ENCODE assay signal across 9 cellular contexts in genomic region chr3:632571-633170, GRCh38.
DNase-seq lines count a peak whose midpoint lies in the region; ATAC-seq, FAIRE-seq and TF ChIP-seq lines count a peak whose summit lies in the region.
"Had no signal": no experiment of that assay in that cellular context is flagged by ENCODE, and none has a peak within 500 bp of the region (broad histone marks: within the 10 kb centered on the region; RNA-seq: fewer than 3 reads in every experiment).

No MANE protein-coding gene starts in this region.

- H3K36me3 ChIP-seq in left ventricle myocardium inferior (no peaks in the 10 kb centered on the region), small intestine (ENCODE audit: control insufficient read depth in 2 of 2, insufficient read depth in 2 of 2, low read length in 2 of 2) (no peaks in the 10 kb centered on the region)
- H3K36me3 ChIP-seq: SJSA1 had no signal

- intact Hi-C loops in left ventricle myocardium inferior (cut with micrococcal nuclease): no loop called here

- H3K27me3 Mint-ChIP-seq in activated CD4-positive, alpha-beta memory T cell treated with anti-CD3 and anti-CD28 coated beads, Interleukin-2, amount 10 ng/mL, durations not matched to agents 7 days and 5 days: no peaks in the 10 kb centered on the region

- 18 to 24% (median 24%) methylated on average over 10 of the region's 10 CpGs for WGBS in small intestine, 3 donors

- H3K36me3 Mint-ChIP-seq in activated CD4-positive, alpha-beta memory T cell treated with anti-CD3 and anti-CD28 coated beads, Interleukin-2, amount 10 ng/mL, durations not matched to agents 7 days and 5 days (ENCODE audit: low read depth): no peaks in the 10 kb centered on the region

- H3K4me3 ChIP-seq in left ventricle myocardium inferior (no peak overlapping the region), small intestine (ENCODE audit: low read depth in 1 of 2, low read length in 2 of 2) (no peak overlapping the region)
- H3K4me3 ChIP-seq: SJSA1 had no signal

- peak; percentile 87 for DNase-seq in Ammon's horn (ENCODE audit: low spot score)
- DNase-seq in NCI-H1930 (lab: John Stamatoyannopoulos, UW): peak; percentile 4 to 56
- DNase-seq in activated CD4-positive, alpha-beta memory T cell treated with anti-CD3 and anti-CD28 coated beads, Interleukin-2, amount 10 ng/mL, durations not matched to agents 7 days and 5 days: peak; percentile 18
- no peak for DNase-seq in left ventricle myocardium inferior
- peak; percentile 40 for DNase-seq in small intestine

- peak; percentile 70 for TF ChIP-seq CTCF in GM12874 (IDR thresholded peaks at IDR 0.05; ENCODE audit: insufficient read depth, low read depth, low read length)
- TF ChIP-seq CTCF in left ventricle myocardium inferior (IDR thresholded peaks at IDR 0.05; ENCODE audit: borderline replicate concordance): peak; percentile 62

- H3K27ac ChIP-seq in left ventricle myocardium inferior (replicated peaks) (no peak overlapping the region), small intestine (ENCODE audit: low read depth in 1 of 2, low read length in 1 of 2) (no peak overlapping the region)
- H3K27ac ChIP-seq: SJSA1 had no signal

- H3K4me3 Mint-ChIP-seq in activated CD4-positive, alpha-beta memory T cell treated with anti-CD3 and anti-CD28 coated beads, Interleukin-2, amount 10 ng/mL, durations not matched to agents 7 days and 5 days: no peak overlapping the region

- H3K9me3 ChIP-seq in left ventricle myocardium inferior (replicated peaks) (no peaks in the 10 kb centered on the region), small intestine (ENCODE audit: control insufficient read depth, low read depth) (no peaks in the 10 kb centered on the region)
- H3K9me3 ChIP-seq: SJSA1 had no signal

- POLR2A ChIA-PET in activated CD4-positive, alpha-beta memory T cell treated with anti-CD3 and anti-CD28 coated beads, Interleukin-2, amount 10 ng/mL, durations not matched to agents 7 days and 5 days (lab: Charles Lee): no interaction called here

- no peak for FAIRE-seq in small intestine (lab: Jason Lieb, UNC)

- H3K4me1 Mint-ChIP-seq in activated CD4-positive, alpha-beta memory T cell treated with anti-CD3 and anti-CD28 coated beads, Interleukin-2, amount 10 ng/mL, durations not matched to agents 7 days and 5 days: no peaks in the 10 kb centered on the region

- H3K27me3 ChIP-seq in left ventricle myocardium inferior (ENCODE audit: low read depth): no peaks in the 10 kb centered on the region
- H3K27me3 ChIP-seq in small intestine (ENCODE audit: control insufficient read depth in 2 of 2, insufficient read depth in 2 of 2, low read length in 2 of 2): no peaks in the 10 kb centered on the region
- H3K27me3 ChIP-seq: SJSA1 had no signal

- no peaks in the 10 kb centered on the region for H3K9me3 Mint-ChIP-seq in activated CD4-positive, alpha-beta memory T cell treated with anti-CD3 and anti-CD28 coated beads, Interleukin-2, amount 10 ng/mL, durations not matched to agents 7 days and 5 days

- H3K4me1 ChIP-seq in left ventricle myocardium inferior (no peaks in the 10 kb centered on the region), small intestine (ENCODE audit: control insufficient read depth in 2 of 2, insufficient read depth in 1 of 2, low read depth in 1 of 2, low read length in 1 of 2) (no peaks in the 10 kb centered on the region)
- H3K4me1 ChIP-seq: SJSA1 had no signal

- no peak overlapping the region for H3K27ac Mint-ChIP-seq in activated CD4-positive, alpha-beta memory T cell treated with anti-CD3 and anti-CD28 coated beads, Interleukin-2, amount 10 ng/mL, durations not matched to agents 7 days and 5 days

- ATAC-seq in HG02759 (IDR thresholded peaks at IDR 0.05; ENCODE audit: unreplicated experiment): peak; percentile 86
- no peak for ATAC-seq in activated CD4-positive, CD25-positive, alpha-beta regulatory T cell treated with anti-CD3 and anti-CD28 coated beads, Interleukin-2, amount 50 U/mL, for 24 hours

- CTCF ChIA-PET in activated CD4-positive, alpha-beta memory T cell treated with anti-CD3 and anti-CD28 coated beads, Interleukin-2, amount 10 ng/mL, durations not matched to agents 7 days and 5 days (lab: Charles Lee): no interaction called here
